10 cellular contexts compared by ENCODE assay signal in the genomic region with DNA sequence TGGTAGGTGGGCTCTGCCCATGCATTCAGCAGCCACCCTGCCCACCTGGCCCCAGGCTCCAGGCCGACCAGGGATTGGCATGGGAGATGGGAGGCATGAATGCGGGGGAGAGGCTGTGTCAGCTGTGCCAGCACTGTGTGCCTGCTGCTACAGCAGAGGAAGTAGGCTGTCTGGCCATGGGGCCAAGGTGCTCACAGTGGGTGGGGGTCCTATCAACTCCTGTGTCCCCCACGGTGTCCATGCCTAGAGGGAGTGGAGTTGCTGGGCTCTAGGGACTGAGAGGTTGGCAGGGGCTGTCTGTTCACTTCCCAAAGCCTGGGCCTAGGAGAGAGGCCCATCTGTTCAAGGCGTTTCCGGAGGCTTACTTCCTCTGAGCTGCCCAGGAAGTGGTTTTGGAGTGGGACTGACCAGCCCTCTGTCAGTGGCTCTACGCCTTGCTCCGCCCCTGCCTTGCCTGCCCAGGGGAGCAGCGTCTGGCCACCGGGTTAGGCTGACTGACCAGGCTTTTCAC. TPM values are rescaled to one million over a fixed set of nuclear protein-coding genes. Genes with fewer than 3 reads are reported as not detected.
DNase-seq lines count a peak whose midpoint lies in the region; ATAC-seq, FAIRE-seq and TF ChIP-seq lines count a peak whose summit lies in the region.
"Had no signal": no experiment of that assay in that cellular context is flagged by ENCODE, and none has a peak within 500 bp of the region (broad histone marks: within the 10 kb centered on the region; RNA-seq: fewer than 3 reads in every experiment).

No MANE protein-coding gene starts in this region.

- peak overlapping the region; percentile 81 for H3K27ac ChIP-seq in GM12878 (ENCODE audit: control insufficient read depth, insufficient read depth)
- peak overlapping the region; percentile 2 to 8 for H3K27ac ChIP-seq in liver (ENCODE audit: low read depth in 1 of 2, low read length in 2 of 2)
- H3K27ac ChIP-seq: epithelial cell of prostate had no signal

- TF ChIP-seq RAD21 in GM12878 (IDR thresholded peaks at IDR 0.05; ENCODE audit: insufficient read depth, low read depth, low read length) (no peak), liver (IDR thresholded peaks at IDR 0.05) (no peak)

- H3K9me3 ChIP-seq in GM12878 (replicated peaks; ENCODE audit: control insufficient read depth, insufficient read depth, low read length) = no peaks in the 10 kb centered on the region
- H3K9me3 ChIP-seq in liver (ENCODE audit: control insufficient read depth in 4 of 4, low read length in 3 of 4) = no peaks in the 10 kb centered on the region

- peak; percentile 11; the same call in 1 of the 2 replicates for TF ChIP-seq POLR2A in GM12878 (IDR thresholded peaks at IDR 0.05; ENCODE audit: low read depth, low read length)

- H3K9ac ChIP-seq in GM12878 (ENCODE audit: control insufficient read depth, insufficient read depth, low read length) (peak overlapping the region; percentile 45), liver (ENCODE audit: low read depth in 1 of 2, low read length in 2 of 2) (no peak overlapping the region)

- WGBS in GM12878 (ENCODE audit: insufficient coverage, insufficient replicate concordance, low lambda C conversion rate, missing lambda C conversion rate) = under 1% methylated on average over 9 of the region's 9 CpGs
- 67% methylated on average over 9 of the region's 9 CpGs for WGBS in liver

- no peaks in the 10 kb centered on the region for H3K9me3 Mint-ChIP-seq in activated naive CD4-positive, alpha-beta T cell treated with anti-CD3 and anti-CD28 coated beads, Interleukin-2, amount 10 ng/mL, durations not matched to agents 7 days and 5 days
- H3K9me3 Mint-ChIP-seq: CD4-positive, CD25-positive, alpha-beta regulatory T cell had no signal

- H3K4me2 ChIP-seq in GM12878 (ENCODE audit: control insufficient read depth, insufficient read depth) = peak overlapping the region; percentile 77

- no peak for FAIRE-seq in GM12878 (lab: Jason Lieb, UNC)

- no peaks in the 10 kb centered on the region for H3K27me3 Mint-ChIP-seq in activated naive CD4-positive, alpha-beta T cell treated with anti-CD3 and anti-CD28 coated beads, Interleukin-2, amount 10 ng/mL, durations not matched to agents 7 days and 5 days
- H3K27me3 Mint-ChIP-seq: CD4-positive, CD25-positive, alpha-beta regulatory T cell had no signal

- H3K4me1 ChIP-seq in GM12878 (ENCODE audit: control insufficient read depth, insufficient read depth, low read length) = peaks cover 84% of the 10 kb centered on the region
- H3K4me1 ChIP-seq in liver (ENCODE audit: control insufficient read depth in 4 of 4, insufficient read depth in 4 of 4, low read length in 3 of 4) = peaks cover 0 to 22% (median 8%) of the 10 kb centered on the region in 4 donors

- no peak overlapping the region for H3K27ac Mint-ChIP-seq in activated naive CD4-positive, alpha-beta T cell treated with anti-CD3 and anti-CD28 coated beads, Interleukin-2, amount 10 ng/mL, durations not matched to agents 7 days and 5 days

- POLR2A ChIA-PET in GM12878 (lab: Charles Lee) = interaction anchor here (1.6 to 2.0 kb wide), 2 partner anchors 14 to 38 kb away, joined by 5 to 6 read pairs; no protein-coding TSS in a partner anchor

- SMC1A ChIA-PET in GM12878 (lab: Charles Lee; ENCODE audit: uncharacterized antibody, unreplicated experiment) = interaction anchor here (0.5 to 2.1 kb wide), 9 partner anchors 20 to 501 kb away, joined by 3 to 7 read pairs (median 4); no protein-coding TSS in a partner anchor

- BruUV-seq in GM12878 (replicated peaks; lab: Mats Ljungman, UMichigan) = no TSS peak

- intact Hi-C loops in GM12878 (cut with micrococcal nuclease; ENCODE audit: unreplicated experiment) = no loop called here

- ATAC-seq in GM12878 (peak; percentile 19), HG03460 (IDR thresholded peaks at IDR 0.05; ENCODE audit: unreplicated experiment) (no peak)

- no peak overlapping the region for H2AFZ ChIP-seq in GM12878 (ENCODE audit: control insufficient read depth, low read depth, low read length)

- peaks cover 100% of the 10 kb centered on the region for H3K79me2 ChIP-seq in GM12878 (ENCODE audit: control insufficient read depth, insufficient read depth, low read length)

- H4K20me1 ChIP-seq in GM12878 (ENCODE audit: control insufficient read depth, insufficient read depth) = peaks cover 17% of the 10 kb centered on the region

- RAD21 ChIA-PET in GM12878 (lab: Charles Lee; ENCODE audit: unreplicated experiment) = interaction anchor here (5.3 kb wide), 1 partner anchor 29 kb away, joined by 44 read pairs; no protein-coding TSS in a partner anchor

- TF ChIP-seq EP300 in GM12878 (IDR thresholded peaks at IDR 0.05; ENCODE audit: borderline replicate concordance in 1 of 2, control insufficient read depth in 1 of 2, low read depth in 2 of 2, low read length in 2 of 2) = no peak

- DNase-seq in ACHN (peak; percentile 59), HT1080 (ENCODE audit: low read depth) (peak; percentile 88), GM12878 (ENCODE audit: low read depth, low spot score) (no peak), NCI-H345 treated with DMSO at 0.1 percent for 48 hours (lab: John Stamatoyannopoulos, UW; ENCODE audit: unreplicated experiment) (no peak), germinal center (ENCODE audit: low spot score) (no peak)
- DNase-seq in activated naive CD4-positive, alpha-beta T cell treated with anti-CD3 and anti-CD28 coated beads, Interleukin-2, amount 10 ng/mL, durations not matched to agents 7 days and 5 days = no peak
- DNase-seq: CD4-positive, CD25-positive, alpha-beta regulatory T cell had no signal

- TF ChIP-seq CTCF in GM12878 (IDR thresholded peaks at IDR 0.05 in 2 of 3, conservative IDR thresholded peaks at IDR 0.05 in 1 of 3; ENCODE audit: control insufficient read depth in 2 of 3, extremely low read depth in 1 of 3, insufficient read depth in 1 of 3, low read depth in 3 of 3, low read length in 3 of 3) (no peak), liver (IDR thresholded peaks at IDR 0.05; ENCODE audit: low read depth, low read length, missing input control) (no peak)

- CTCF ChIA-PET in GM12878 (lab: Yijun Ruan, JAX) = interaction anchor here (1.1 to 11.6 kb wide), 6 partner anchors 25 to 57 kb away, joined by 3 to 125 read pairs (median 9); no protein-coding TSS in a partner anchor
- CTCF ChIA-PET in activated naive CD4-positive, alpha-beta T cell treated with anti-CD3 and anti-CD28 coated beads, Interleukin-2, amount 10 ng/mL, durations not matched to agents 7 days and 5 days (lab: Charles Lee) = no interaction called here

- H3K4me3 ChIP-seq in GM12878 = peak overlapping the region; percentile 68
- no peak overlapping the region for H3K4me3 ChIP-seq in liver (ENCODE audit: low read depth in 1 of 3, low read length in 3 of 3)

- H3K4me3 Mint-ChIP-seq in activated naive CD4-positive, alpha-beta T cell treated with anti-CD3 and anti-CD28 coated beads, Interleukin-2, amount 10 ng/mL, durations not matched to agents 7 days and 5 days = no peak overlapping the region
- H3K4me3 Mint-ChIP-seq: CD4-positive, CD25-positive, alpha-beta regulatory T cell had no signal

- peaks cover 13 to 15% of the 10 kb centered on the region in 2 experiments for H3K36me3 ChIP-seq in GM12878 (ENCODE audit: control insufficient read depth in 2 of 2, insufficient read depth in 2 of 2, low read length in 1 of 2)
- H3K36me3 ChIP-seq in liver (ENCODE audit: control insufficient read depth in 4 of 4, insufficient read depth in 3 of 4, low read depth in 1 of 4, low read length in 3 of 4) = no peaks in the 10 kb centered on the region

- H3K27me3 ChIP-seq in GM12878 (replicated peaks in 1 of 2; ENCODE audit: control insufficient read depth in 2 of 2, insufficient read depth in 2 of 2, low read length in 1 of 2) (no peaks in the 10 kb centered on the region), liver (ENCODE audit: control insufficient read depth in 4 of 4, insufficient read depth in 4 of 4, low read length in 3 of 4) (no peaks in the 10 kb centered on the region)

- in situ Hi-C loops in ACHN (cut with HindIII; ENCODE audit: low pct_ligation_motif_present, low pct_unique_long_range_greater_than_20kb, low sequenced_read_pairs) = no loop called here
- in situ Hi-C loops in GM12878 (cut with MboI) = no loop called here

- H3K4me1 Mint-ChIP-seq in activated naive CD4-positive, alpha-beta T cell treated with anti-CD3 and anti-CD28 coated beads, Interleukin-2, amount 10 ng/mL, durations not matched to agents 7 days and 5 days = peaks cover 42% of the 10 kb centered on the region

- no peaks in the 10 kb centered on the region for H3K36me3 Mint-ChIP-seq in activated naive CD4-positive, alpha-beta T cell treated with anti-CD3 and anti-CD28 coated beads, Interleukin-2, amount 10 ng/mL, durations not matched to agents 7 days and 5 days
- H3K36me3 Mint-ChIP-seq: CD4-positive, CD25-positive, alpha-beta regulatory T cell had no signal

RNA-seq across cellular contexts. Expression of gene PRKCD, which starts 5.8 kb away (rescaled TPM):
- total RNA-seq in HT1080 (2014; rRNA removed; shearing (Covaris generic)) = 5.5 and 7.4 TPM in 2 replicates
- polyA plus RNA-seq in HT1080 (2015; cell fraction: cytosol; rRNA removed) = 50.0 and 54.7 TPM in 2 replicates
- 62.3 and 71.9 TPM in 2 replicates for polyA plus RNA-seq in HT1080 (2015; cell fraction: nucleus; rRNA removed)
- 13.2 and 14.9 TPM in 2 replicates for total RNA-seq in GM12878 (2013; cell fraction: nucleolus; rRNA removed)
- total RNA-seq in GM12878 (2014; rRNA removed) = 12.5 and 17.3 TPM in 2 replicates
- total RNA-seq in GM12878 (2014; rRNA removed; fragmentation: Illumina TruSeq; extraction: Trizol) = 28.0 TPM in 2 replicates
- total RNA-seq in GM12878 (2021) = 78.3 and 81.7 TPM in 2 replicates
- 27.9 TPM for polyA plus RNA-seq in GM12878 (2011; ENCODE audit: low read depth)
- polyA plus RNA-seq in GM12878 (2011; rRNA removed) = 69.0 and 114 TPM in 2 replicates
- 110 and 139 TPM in 2 replicates for polyA plus RNA-seq in GM12878 (2011; cell fraction: cytosol; rRNA removed)
- 155 and 176 TPM in 2 replicates for polyA plus RNA-seq in GM12878 (2011; cell fraction: nucleus; rRNA removed)
- polyA plus RNA-seq in GM12878 (2012) = 57.8 and 64.6 TPM in 2 replicates
- 79.1 and 90.0 TPM in 2 replicates for polyA plus RNA-seq in GM12878 (2014; fragmentation: Illumina TruSeq; extraction: Trizol)
- 10 to 100 TPM; 13.2 to 22.1 TPM for polyA plus RNA-seq in GM12878 (2014; fragmentation: Nextera tagmentation; extraction: Ambion mirVana)
- 85.7 and 90.7 TPM in 2 replicates for polyA plus RNA-seq in GM12878 (2014; rRNA removed)
- polyA plus RNA-seq in GM12878 (2016; fragmentation: Nextera tagmentation; extraction: Ambion mirVana) = 10 to 100 TPM; 10.0 to 56.8 TPM
- 123 and 129 TPM in 2 replicates for polyA minus RNA-seq in GM12878 (2011; rRNA and poly(A)+ RNA removed)
- 34.2 and 36.8 TPM in 2 replicates for polyA minus RNA-seq in GM12878 (2011; cell fraction: cytosol; rRNA and poly(A)+ RNA removed)
- 40.1 and 59.2 TPM in 2 replicates for polyA minus RNA-seq in GM12878 (2011; cell fraction: nucleus; rRNA and poly(A)+ RNA removed)
- total RNA-seq in liver = 1 to 10 TPM; 3.8 to 7.3 TPM
- polyA plus RNA-seq in liver = 1 to 10 TPM; 3.1 TPM

RNA-seq across cellular contexts. Expression of gene RFT1, which starts 36.6 kb away (rescaled TPM):
- 19.5 and 35.0 TPM in 2 replicates for total RNA-seq in HT1080 (2014; rRNA removed; shearing (Covaris generic))
- polyA plus RNA-seq in HT1080 (2015; cell fraction: cytosol; rRNA removed) = 38.3 and 48.0 TPM in 2 replicates
- 38.2 and 41.4 TPM in 2 replicates for polyA plus RNA-seq in HT1080 (2015; cell fraction: nucleus; rRNA removed)
- total RNA-seq in GM12878 (2013; cell fraction: nucleolus; rRNA removed) = 64.3 and 64.9 TPM in 2 replicates
- total RNA-seq in GM12878 (2014; rRNA removed) (27.5 and 31.1 TPM in 2 replicates), GM12878 (2014; rRNA removed; fragmentation: Illumina TruSeq; extraction: Trizol) (16.0 and 16.6 TPM in 2 replicates), GM12878 (2021) (40.3 and 41.3 TPM in 2 replicates), liver (10 to 100 TPM; 11.5 to 12.2 TPM)
- polyA plus RNA-seq in GM12878 (2011; ENCODE audit: low read depth) = 8.9 TPM
- polyA plus RNA-seq in GM12878 (2011; rRNA removed) (29.5 and 34.5 TPM in 2 replicates), GM12878 (2014; fragmentation: Illumina TruSeq; extraction: Trizol) (33.3 and 34.5 TPM in 2 replicates), GM12878 (2014; fragmentation: Nextera tagmentation; extraction: Ambion mirVana) (10 to 100 TPM; 24.7 to 29.0 TPM), GM12878 (2014; rRNA removed) (33.5 and 36.0 TPM in 2 replicates), GM12878 (2016; fragmentation: Nextera tagmentation; extraction: Ambion mirVana) (10 to 100 TPM; 73.8 to 75.1 TPM), liver (10 to 100 TPM in 1 of 2 donors, 1 to 10 TPM in 1; 8.0 to 12.6 TPM)
- polyA plus RNA-seq in GM12878 (2011; cell fraction: cytosol; rRNA removed) = 27.7 and 30.4 TPM in 2 replicates
- 15.8 and 24.1 TPM in 2 replicates for polyA plus RNA-seq in GM12878 (2011; cell fraction: nucleus; rRNA removed)
- polyA plus RNA-seq in GM12878 (2012) = 16.6 and 24.6 TPM in 2 replicates
- polyA minus RNA-seq in GM12878 (2011; rRNA and poly(A)+ RNA removed) = 41.8 and 52.7 TPM in 2 replicates
- 11.5 and 13.1 TPM in 2 replicates for polyA minus RNA-seq in GM12878 (2011; cell fraction: cytosol; rRNA and poly(A)+ RNA removed)
- polyA minus RNA-seq in GM12878 (2011; cell fraction: nucleus; rRNA and poly(A)+ RNA removed) = 13.4 and 21.2 TPM in 2 replicates

Comparison
In these comparisons a context has a peak if more than half of its experiments do, and no peak if none do; other contexts are left out.
1. DNase-seq: peak in ACHN (single experiment) and HT1080 (single experiment); none in GM12878 (single experiment), NCI-H345 treated with DMSO at 0.1 percent for 48 hours (single experiment), germinal center (single experiment) and activated naive CD4-positive, alpha-beta T cell treated with anti-CD3 and anti-CD28 coated beads, Interleukin-2, amount 10 ng/mL, durations not matched to agents 7 days and 5 days (single experiment).